In the genomic region with DNA sequence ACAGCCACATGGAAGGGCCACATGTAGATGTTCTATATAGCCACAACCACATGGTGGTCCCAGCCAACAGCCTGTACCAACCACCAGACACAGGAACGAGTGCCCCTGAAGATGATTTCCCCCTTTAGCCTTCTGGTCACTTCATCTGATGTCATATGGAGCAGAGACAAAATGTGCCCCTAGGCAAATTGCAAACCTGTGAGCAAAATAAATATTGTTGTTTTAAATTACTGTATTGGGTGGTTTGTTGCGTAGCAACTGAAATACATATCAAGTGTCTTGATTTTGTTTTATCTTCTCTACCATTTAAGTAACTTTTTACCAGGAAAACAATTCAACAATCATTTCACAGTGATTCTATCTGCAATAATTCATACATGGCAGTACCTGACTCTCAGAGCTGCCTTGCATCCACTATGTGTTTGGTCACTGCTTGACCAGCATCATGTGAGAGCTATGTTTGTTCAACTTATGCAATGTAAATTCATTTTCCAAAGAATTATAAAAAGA, we compare ENCODE assay signal across 17 cellular contexts.
DNase-seq lines count a peak whose midpoint lies in the region; ATAC-seq and TF ChIP-seq lines count a peak whose summit lies in the region.
"Had no signal": no experiment of that assay in that cellular context is flagged by ENCODE, and none has a peak within 500 bp of the region (broad histone marks: within the 10 kb centered on the region; RNA-seq: fewer than 3 reads in every experiment).

No MANE protein-coding gene starts in this region.

- H3K4me3 ChIP-seq in epithelial cell of esophagus (ENCODE audit: low read length), result no peak overlapping the region
- H3K4me3 ChIP-seq: HAP-1 had no signal

- TF ChIP-seq CTCF in epithelial cell of esophagus (IDR thresholded peaks at IDR 0.05; ENCODE audit: insufficient read depth, low read depth, low read length, missing control alignments), result no peak

- peak; percentile 35 for DNase-seq in NCI-H2196 (lab: John Stamatoyannopoulos, UW; ENCODE audit: unreplicated experiment)
- no peak for DNase-seq in NCI-H2196 treated with DMSO at 0.1 percent for 48 hours (lab: John Stamatoyannopoulos, UW; ENCODE audit: unreplicated experiment)
- peak; percentile 11 for DNase-seq in COLO668 (lab: John Stamatoyannopoulos, UW; ENCODE audit: unreplicated experiment)
- peak; percentile 62 for DNase-seq in NCI-H69 (lab: John Stamatoyannopoulos, UW)
- peak; percentile 22 for DNase-seq in epithelial cell of esophagus (ENCODE audit: low read depth)
- no peak for DNase-seq in amygdala (lab: John Stamatoyannopoulos, UW)
- DNase-seq in inferior parietal cortex (ENCODE audit: extremely low spot score), result no peak
- DNase-seq: C1 segment of cervical spinal cord, DMS 273 treated with DMSO at 0.1 percent for 48 hours, Kasumi-1, NCI-H1105, NCI-H1930, NCI-H2227 treated with DMSO at 0.1 percent for 48 hours, NCI-H524, T-helper 1 cell had no signal

- no peak for ATAC-seq in GM18511 (IDR thresholded peaks at IDR 0.05; ENCODE audit: unreplicated experiment)

Comparison
In these comparisons a context has a peak if more than half of its experiments do, and no peak if none do; other contexts are left out.
1. DNase-seq: peak in NCI-H2196 (single experiment), COLO668 (single experiment), NCI-H69 (single experiment) and epithelial cell of esophagus (single experiment); none in NCI-H2196 treated with DMSO at 0.1 percent for 48 hours (single experiment), amygdala (0 of 56) and inferior parietal cortex (single experiment).